Comparison of ENCODE assay signal across 8 cellular contexts in the genomic region with DNA sequence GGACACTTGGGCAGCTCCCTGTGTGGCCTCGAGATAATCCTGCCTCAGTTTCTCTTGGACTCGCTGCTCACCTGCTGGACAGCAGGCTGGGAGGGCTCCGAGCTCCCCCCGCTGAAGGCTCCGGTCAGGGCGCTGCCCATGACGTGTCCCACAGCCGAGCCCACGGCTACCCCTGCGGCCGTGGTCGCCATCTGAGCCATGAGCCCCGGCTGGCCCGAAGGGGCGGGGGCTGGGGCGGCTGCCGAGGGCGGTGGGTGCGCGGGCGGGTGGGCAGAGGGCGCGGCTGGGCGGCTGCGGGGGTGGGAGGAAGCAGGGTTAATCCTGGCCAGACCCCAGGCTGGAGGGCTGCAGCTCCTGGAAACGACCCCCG. TPM values are rescaled to one million over a fixed set of nuclear protein-coding genes. Genes with fewer than 3 reads are reported as not detected.
DNase-seq lines count a peak whose midpoint lies in the region; ATAC-seq and TF ChIP-seq lines count a peak whose summit lies in the region.

No MANE protein-coding gene starts in this region.

- WGBS in prostate gland = 30% methylated on average over 5 of the region's 27 CpGs

- peaks cover 5% of the 10 kb centered on the region for H3K4me1 Mint-ChIP-seq in glutamatergic neuron (ENCODE audit: low read depth, unreplicated experiment)

- intact Hi-C loops in prostate gland (cut with DNase I) = loop anchor here (2.0 to 5.0 kb wide), 2 partner anchors 74 to 225 kb away; no protein-coding TSS in a partner anchor

- H3K27ac Mint-ChIP-seq in glutamatergic neuron (ENCODE audit: unreplicated experiment) = no peak overlapping the region

- ATAC-seq in HG03108 (IDR thresholded peaks at IDR 0.05; ENCODE audit: unreplicated experiment) = no peak

- no peaks in the 10 kb centered on the region for H3K27me3 ChIP-seq in GM06990 (replicated peaks; ENCODE audit: control insufficient read depth, insufficient read depth, low read length)
- H3K27me3 ChIP-seq in WERI-Rb-1 (ENCODE audit: insufficient read depth, low read depth, severe bottlenecking) = no peaks in the 10 kb centered on the region
- H3K27me3 ChIP-seq in prostate gland (replicated peaks; ENCODE audit: insufficient read depth) = no peaks in the 10 kb centered on the region

- peaks cover 2% of the 10 kb centered on the region for H3K9me3 Mint-ChIP-seq in glutamatergic neuron (ENCODE audit: unreplicated experiment)

- H3K4me1 ChIP-seq in prostate gland (replicated peaks) = peaks cover 4% of the 10 kb centered on the region

- peak overlapping the region; percentile 67 for H3K4me3 Mint-ChIP-seq in glutamatergic neuron (ENCODE audit: unreplicated experiment)

- no peaks in the 10 kb centered on the region for H3K36me3 Mint-ChIP-seq in glutamatergic neuron (ENCODE audit: unreplicated experiment)

- TF ChIP-seq POLR2A in prostate gland (IDR thresholded peaks at IDR 0.05) = no peak

- H3K27me3 Mint-ChIP-seq in glutamatergic neuron (ENCODE audit: unreplicated experiment) = peaks cover 9% of the 10 kb centered on the region

- DNase-seq in GM06990 (ENCODE audit: extremely low read depth, insufficient read length) (no peak), WERI-Rb-1 (no peak), glutamatergic neuron (peak; percentile 58), prostate gland (ENCODE audit: low spot score) (no peak), NCI-H1694 (lab: John Stamatoyannopoulos, UW) (no peak), hepatic stellate cell (ENCODE audit: low spot score) (no peak)
- no peak for DNase-seq in effector CD4-positive, alpha-beta T cell

- no peak for TF ChIP-seq CTCF in GM06990 (IDR thresholded peaks at IDR 0.05; ENCODE audit: insufficient read depth, low read length, poor library complexity, severe bottlenecking)
- no peak for TF ChIP-seq CTCF in WERI-Rb-1 (IDR thresholded peaks at IDR 0.05; ENCODE audit: low read depth, low read length)
- TF ChIP-seq CTCF in glutamatergic neuron (IDR thresholded peaks at IDR 0.05; ENCODE audit: partially characterized antibody, unreplicated experiment) = no peak
- TF ChIP-seq CTCF in prostate gland (IDR thresholded peaks at IDR 0.05) = no peak

- H3K36me3 ChIP-seq in GM06990 (ENCODE audit: control insufficient read depth, insufficient read depth, low read length) (peaks cover 10% of the 10 kb centered on the region), WERI-Rb-1 (peaks cover 16% of the 10 kb centered on the region), prostate gland (no peaks in the 10 kb centered on the region)

- peak overlapping the region; percentile 89 for H3K27ac ChIP-seq in WERI-Rb-1
- H3K27ac ChIP-seq in prostate gland = peak overlapping the region; percentile 78 to 84

- no peaks in the 10 kb centered on the region for H3K9me3 ChIP-seq in WERI-Rb-1 (ENCODE audit: severe bottlenecking)
- no peaks in the 10 kb centered on the region for H3K9me3 ChIP-seq in prostate gland

- H3K4me3 ChIP-seq in GM06990 (replicated peaks; ENCODE audit: low read depth, low read length) = peak overlapping the region; percentile 89
- peak overlapping the region; percentile 58 for H3K4me3 ChIP-seq in WERI-Rb-1 (ENCODE audit: low read depth, low read length)
- H3K4me3 ChIP-seq in prostate gland = peak overlapping the region; percentile 54 to 59

RNA-seq across cellular contexts. Expression of a gene that starts 0.5 kb away (rescaled TPM):
- 35.9 TPM for total RNA-seq in glutamatergic neuron (ENCODE audit: unreplicated experiment)
- 10 to 100 TPM; 17.3 to 59.3 TPM for total RNA-seq in prostate gland

RNA-seq across cellular contexts. Expression of a gene that starts 4.5 kb away (rescaled TPM):
- total RNA-seq in glutamatergic neuron (ENCODE audit: unreplicated experiment) = not detected
- total RNA-seq in prostate gland = not detected

RNA-seq across cellular contexts. Expression of a gene that starts 5.4 kb away (rescaled TPM):
- total RNA-seq in glutamatergic neuron (ENCODE audit: unreplicated experiment) = 28.8 TPM
- total RNA-seq in prostate gland = 10 to 100 TPM in 1 of 2 donors, 1 to 10 TPM in 1; 6.3 to 26.6 TPM

RNA-seq across cellular contexts. Expression of a gene that starts 13.1 kb away (rescaled TPM):
- total RNA-seq in glutamatergic neuron (ENCODE audit: unreplicated experiment) (not detected), prostate gland (not detected)

RNA-seq across cellular contexts. Expression of a gene that starts 16.4 kb away (rescaled TPM):
- total RNA-seq in glutamatergic neuron (ENCODE audit: unreplicated experiment) (9.0 TPM), prostate gland (1 to 10 TPM; 5.2 to 8.1 TPM)
